Comparison of ENCODE assay signal across 17 cellular contexts in the genomic region with DNA sequence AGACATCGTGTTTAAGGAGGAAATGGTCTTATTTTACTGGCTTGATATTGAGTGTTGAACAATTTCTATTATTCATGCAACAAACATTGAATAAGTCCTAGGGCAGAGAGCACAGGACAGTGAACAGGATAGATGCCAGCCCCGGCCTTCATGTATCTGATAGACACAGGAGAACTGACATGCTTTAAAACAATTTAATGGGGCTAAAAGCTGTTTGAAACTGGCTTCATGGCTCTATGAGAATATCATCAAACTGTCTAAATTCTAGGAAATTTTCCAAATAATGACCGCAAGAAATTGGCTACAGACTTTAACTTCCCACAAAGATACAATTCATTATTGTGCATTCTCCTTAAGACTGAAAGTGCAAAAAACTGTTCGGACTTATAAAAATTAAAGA.
"Had no signal": no experiment of that assay in that cellular context is flagged by ENCODE, and none has a peak within 500 bp of the region (broad histone marks: within the 10 kb centered on the region; RNA-seq: fewer than 3 reads in every experiment).

No MANE protein-coding gene starts in this region.

- H3K4me3 ChIP-seq: adrenal gland, coronary artery, esophagus muscularis mucosa, gastroesophageal sphincter had no signal

- H3K36me3 ChIP-seq: adrenal gland, esophagus muscularis mucosa, gastroesophageal sphincter had no signal

- DNase-seq: activated CD4-positive, alpha-beta memory T cell treated with anti-CD3 and anti-CD28 coated beads, Interleukin-2, amount 10 ng/mL, durations not matched to agents 7 days and 5 days; activated CD4-positive, alpha-beta T cell treated with anti-CD3 and anti-CD28 coated beads for 36 hours; activated effector memory CD4-positive, alpha-beta T cell treated with anti-CD3 and anti-CD28 coated beads, Interleukin-2, amount 50 U/mL, for 16 hours; activated T-cell treated with anti-CD3 and anti-CD28 coated beads, Interleukin-2, amount 50 U/mL, for 4 hours; adrenal gland; central memory CD4-positive, alpha-beta T cell; islet precursor cell; natural killer cell; stimulated activated CD4-positive, alpha-beta T cell treated with anti-CD3 and anti-CD28 coated beads, Interleukin-4, amount 100 ng/mL, for 1 hour; stimulated activated naive B cell treated with anti-CD40 and anti-IgM and Interleukin-4, amounts not matched to agents 10 μg/mL and 1 μg/mL and 100 μg/mL, for 72 hours had no signal

- H3K27ac ChIP-seq: adrenal gland, coronary artery, esophagus muscularis mucosa, gastroesophageal sphincter had no signal

- H3K4me3 Mint-ChIP-seq: activated CD4-positive, alpha-beta memory T cell treated with anti-CD3 and anti-CD28 coated beads, Interleukin-2, amount 10 ng/mL, durations not matched to agents 7 days and 5 days; activated CD4-positive, alpha-beta T cell treated with anti-CD3 and anti-CD28 coated beads for 36 hours; activated naive CD4-positive, alpha-beta T cell treated with anti-CD3 and anti-CD28 coated beads, Interleukin-2, amount 50 U/mL, for 24 hours; activated T-cell treated with anti-CD3 and anti-CD28 coated beads, Interleukin-2, amount 50 U/mL, for 4 hours; natural killer cell; stimulated activated naive B cell treated with anti-CD40 and anti-IgM and Interleukin-4, amounts not matched to agents 10 μg/mL and 1 μg/mL and 100 μg/mL, for 72 hours; T-helper 1 cell treated with Interleukin-12 subunit alpha and Interleukin-12 subunit beta and Interleukin-4 antibody, amounts not matched to agents 30 μg/mL and 1 μg/mL, for 36 hours; type B pancreatic cell had no signal

- ATAC-seq: activated CD4-positive, alpha-beta T cell treated with anti-CD3 and anti-CD28 coated beads for 36 hours; activated T-cell treated with anti-CD3 and anti-CD28 coated beads, Interleukin-2, amount 50 U/mL, for 4 hours; gastroesophageal sphincter; left lobe of liver; natural killer cell; stimulated activated naive B cell treated with anti-CD40 and anti-IgM and Interleukin-4, amounts not matched to agents 10 μg/mL and 1 μg/mL and 100 μg/mL, for 72 hours had no signal

- H3K4me1 Mint-ChIP-seq: activated CD4-positive, alpha-beta memory T cell treated with anti-CD3 and anti-CD28 coated beads, Interleukin-2, amount 10 ng/mL, durations not matched to agents 7 days and 5 days; activated CD4-positive, alpha-beta T cell treated with anti-CD3 and anti-CD28 coated beads for 36 hours; activated naive CD4-positive, alpha-beta T cell treated with anti-CD3 and anti-CD28 coated beads, Interleukin-2, amount 50 U/mL, for 24 hours; natural killer cell; stimulated activated naive B cell treated with anti-CD40 and anti-IgM and Interleukin-4, amounts not matched to agents 10 μg/mL and 1 μg/mL and 100 μg/mL, for 72 hours had no signal

- H3K27ac Mint-ChIP-seq: activated CD4-positive, alpha-beta memory T cell treated with anti-CD3 and anti-CD28 coated beads, Interleukin-2, amount 10 ng/mL, durations not matched to agents 7 days and 5 days; activated CD4-positive, alpha-beta T cell treated with anti-CD3 and anti-CD28 coated beads for 36 hours; activated naive CD4-positive, alpha-beta T cell treated with anti-CD3 and anti-CD28 coated beads, Interleukin-2, amount 50 U/mL, for 24 hours; natural killer cell; stimulated activated naive B cell treated with anti-CD40 and anti-IgM and Interleukin-4, amounts not matched to agents 10 μg/mL and 1 μg/mL and 100 μg/mL, for 72 hours; T-helper 1 cell treated with Interleukin-12 subunit alpha and Interleukin-12 subunit beta and Interleukin-4 antibody, amounts not matched to agents 30 μg/mL and 1 μg/mL, for 36 hours; type B pancreatic cell had no signal

- H3K9me3 ChIP-seq: adrenal gland, esophagus muscularis mucosa, gastroesophageal sphincter had no signal

- H3K9me3 Mint-ChIP-seq: activated CD4-positive, alpha-beta memory T cell treated with anti-CD3 and anti-CD28 coated beads, Interleukin-2, amount 10 ng/mL, durations not matched to agents 7 days and 5 days; natural killer cell; type B pancreatic cell had no signal

- H3K27me3 ChIP-seq: adrenal gland, esophagus muscularis mucosa, gastroesophageal sphincter had no signal

- H3K27me3 Mint-ChIP-seq: activated CD4-positive, alpha-beta memory T cell treated with anti-CD3 and anti-CD28 coated beads, Interleukin-2, amount 10 ng/mL, durations not matched to agents 7 days and 5 days; activated naive CD4-positive, alpha-beta T cell treated with anti-CD3 and anti-CD28 coated beads, Interleukin-2, amount 50 U/mL, for 24 hours; stimulated activated naive B cell treated with anti-CD40 and anti-IgM and Interleukin-4, amounts not matched to agents 10 μg/mL and 1 μg/mL and 100 μg/mL, for 72 hours; type B pancreatic cell had no signal

- H3K4me1 ChIP-seq: adrenal gland, esophagus muscularis mucosa, gastroesophageal sphincter had no signal

- H3K36me3 Mint-ChIP-seq: activated naive CD4-positive, alpha-beta T cell treated with anti-CD3 and anti-CD28 coated beads, Interleukin-2, amount 50 U/mL, for 24 hours; natural killer cell; stimulated activated naive B cell treated with anti-CD40 and anti-IgM and Interleukin-4, amounts not matched to agents 10 μg/mL and 1 μg/mL and 100 μg/mL, for 72 hours; type B pancreatic cell had no signal
